ENCODE assay signal across 1 cellular context in the genomic region with DNA sequence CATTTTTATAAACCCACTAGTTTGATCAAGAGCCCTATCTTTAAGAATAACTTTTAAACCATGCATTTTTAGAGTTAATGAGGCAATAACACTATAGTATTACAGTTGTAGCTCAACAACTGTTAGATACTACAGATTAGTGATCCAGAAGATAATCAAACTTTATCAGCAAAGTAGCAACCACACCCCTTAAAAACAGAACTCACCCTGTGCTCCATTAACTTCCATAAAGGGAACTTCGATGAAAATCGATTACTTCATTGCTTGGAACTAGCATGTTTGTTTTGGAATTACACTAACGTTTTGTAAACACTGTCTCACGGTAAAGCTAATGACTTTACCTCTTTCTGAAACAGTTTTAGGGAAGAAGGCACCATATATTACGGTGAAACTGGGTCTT.
TF ChIP-seq lines count a peak whose summit lies in the region.

No MANE protein-coding gene starts in this region.

TF ChIP-seq in K562, 482 proteins besides CTCF, POLR2A, EP300 and RAD21 (continued from another document):
- TF ChIP-seq, protein P1, sequence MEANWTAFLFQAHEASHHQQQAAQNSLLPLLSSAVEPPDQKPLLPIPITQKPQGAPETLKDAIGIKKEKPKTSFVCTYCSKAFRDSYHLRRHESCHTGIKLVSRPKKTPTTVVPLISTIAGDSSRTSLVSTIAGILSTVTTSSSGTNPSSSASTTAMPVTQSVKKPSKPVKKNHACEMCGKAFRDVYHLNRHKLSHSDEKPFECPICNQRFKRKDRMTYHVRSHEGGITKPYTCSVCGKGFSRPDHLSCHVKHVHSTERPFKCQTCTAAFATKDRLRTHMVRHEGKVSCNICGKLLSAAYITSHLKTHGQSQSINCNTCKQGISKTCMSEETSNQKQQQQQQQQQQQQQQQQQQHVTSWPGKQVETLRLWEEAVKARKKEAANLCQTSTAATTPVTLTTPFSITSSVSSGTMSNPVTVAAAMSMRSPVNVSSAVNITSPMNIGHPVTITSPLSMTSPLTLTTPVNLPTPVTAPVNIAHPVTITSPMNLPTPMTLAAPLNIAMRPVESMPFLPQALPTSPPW (CRISPR knock-in tag; IDR thresholded peaks at IDR 0.05), result no peak
- TF ChIP-seq, protein P2, sequence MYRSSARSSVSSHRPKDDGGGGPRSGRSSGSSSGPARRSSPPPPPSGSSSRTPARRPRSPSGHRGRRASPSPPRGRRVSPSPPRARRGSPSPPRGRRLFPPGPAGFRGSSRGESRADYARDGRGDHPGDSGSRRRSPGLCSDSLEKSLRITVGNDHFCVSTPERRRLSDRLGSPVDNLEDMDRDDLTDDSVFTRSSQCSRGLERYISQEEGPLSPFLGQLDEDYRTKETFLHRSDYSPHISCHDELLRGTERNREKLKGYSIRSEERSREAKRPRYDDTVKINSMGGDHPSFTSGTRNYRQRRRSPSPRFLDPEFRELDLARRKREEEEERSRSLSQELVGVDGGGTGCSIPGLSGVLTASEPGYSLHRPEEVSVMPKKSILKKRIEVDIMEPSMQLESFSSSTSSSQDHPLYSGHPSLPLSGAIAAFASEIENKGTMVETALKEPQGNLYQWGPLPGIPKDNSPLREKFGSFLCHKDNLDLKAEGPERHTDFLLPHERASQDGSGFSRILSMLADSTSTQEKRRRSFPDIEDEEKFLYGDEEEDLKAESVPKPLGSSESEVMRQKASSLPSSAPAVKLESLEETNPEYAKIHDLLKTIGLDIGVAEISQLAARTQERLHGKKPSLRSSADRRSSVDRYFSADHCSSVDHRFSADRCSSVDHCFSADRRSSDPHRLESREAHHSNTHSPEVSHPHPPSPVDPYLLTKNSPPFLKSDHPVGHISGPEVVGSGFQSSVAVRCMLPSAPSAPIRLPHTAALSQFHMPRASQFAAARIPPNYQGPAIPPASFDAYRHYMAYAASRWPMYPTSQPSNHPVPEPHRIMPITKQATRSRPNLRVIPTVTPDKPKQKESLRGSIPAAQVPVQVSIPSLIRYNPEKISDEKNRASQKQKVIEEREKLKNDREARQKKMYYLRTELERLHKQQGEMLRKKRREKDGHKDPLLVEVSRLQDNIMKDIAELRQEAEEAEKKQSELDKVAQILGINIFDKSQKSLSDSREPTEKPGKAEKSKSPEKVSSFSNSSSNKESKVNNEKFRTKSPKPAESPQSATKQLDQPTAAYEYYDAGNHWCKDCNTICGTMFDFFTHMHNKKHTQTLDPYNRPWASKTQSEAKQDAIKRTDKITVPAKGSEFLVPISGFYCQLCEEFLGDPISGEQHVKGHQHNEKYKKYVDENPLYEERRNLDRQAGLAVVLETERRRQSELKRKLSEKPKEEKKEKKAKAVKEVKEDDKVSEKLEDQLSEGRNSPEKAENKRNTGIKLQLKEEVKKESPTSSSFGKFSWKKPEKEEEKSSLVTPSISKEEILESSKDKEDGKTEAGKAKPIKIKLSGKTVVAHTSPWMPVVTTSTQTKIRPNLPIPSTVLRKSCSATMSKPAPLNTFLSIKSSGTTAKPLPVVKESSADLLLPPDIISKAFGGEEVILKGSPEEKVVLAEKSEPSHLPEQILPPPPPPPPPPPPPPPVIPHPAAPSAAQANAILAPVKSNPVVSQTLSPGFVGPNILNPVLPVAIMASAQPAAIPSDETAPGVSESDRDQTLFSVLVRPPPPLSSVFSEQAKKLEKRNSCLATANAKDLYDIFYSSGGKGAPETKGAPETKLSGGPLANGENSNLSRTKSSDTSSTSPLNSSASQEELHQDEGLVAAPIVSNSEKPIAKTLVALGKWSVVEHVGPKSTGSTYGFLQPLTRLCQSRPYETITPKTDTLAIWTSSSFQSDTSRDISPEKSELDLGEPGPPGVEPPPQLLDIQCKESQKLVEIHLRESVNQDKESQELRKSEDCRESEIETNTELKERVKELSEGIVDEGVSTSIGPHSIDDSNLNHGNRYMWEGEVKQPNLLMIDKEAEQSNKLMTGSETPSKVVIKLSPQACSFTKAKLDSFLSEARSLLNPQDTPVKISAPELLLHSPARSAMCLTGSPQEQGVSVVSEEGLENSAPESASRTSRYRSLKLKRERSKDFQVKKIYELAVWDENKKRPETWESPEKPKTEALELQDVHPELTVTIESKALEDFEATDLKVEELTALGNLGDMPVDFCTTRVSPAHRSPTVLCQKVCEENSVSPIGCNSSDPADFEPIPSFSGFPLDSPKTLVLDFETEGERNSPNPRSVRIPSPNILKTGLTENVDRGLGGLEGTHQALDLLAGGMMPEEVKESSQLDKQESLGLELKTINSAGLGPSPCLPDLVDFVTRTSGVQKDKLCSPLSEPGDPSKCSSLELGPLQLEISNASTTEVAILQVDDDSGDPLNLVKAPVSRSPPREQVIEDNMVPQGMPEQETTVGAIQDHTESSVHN (IDR thresholded peaks at IDR 0.05; ENCODE audit: borderline replicate concordance in 1 of 2, low read depth in 1 of 2), result no peak
- TF ChIP-seq RAD51 (IDR thresholded peaks at IDR 0.05; ENCODE audit: borderline replicate concordance, low read depth), result no peak
